1 cellular context compared by ENCODE assay signal in the genomic region with DNA sequence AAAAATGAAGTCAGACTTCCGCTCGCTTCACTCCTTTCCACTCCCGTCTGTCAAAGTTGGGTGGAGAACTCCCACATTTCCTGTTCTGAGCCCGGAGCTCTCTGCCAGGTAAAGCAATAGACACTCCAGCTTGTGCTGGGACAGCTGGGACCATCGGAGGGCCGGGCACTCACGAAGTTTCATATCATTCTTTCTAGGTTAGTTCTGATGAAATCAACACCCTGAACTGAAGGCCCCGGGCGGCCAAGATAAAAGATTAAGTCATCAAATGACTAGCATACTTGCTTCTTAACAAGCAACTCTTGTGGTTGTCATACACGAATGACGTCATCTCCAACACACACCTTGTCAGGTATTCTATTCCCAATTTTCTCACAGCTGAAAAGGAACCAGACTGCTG.
A peak's percentile ranks its signal among the peaks of the same experiment; 100 is the strongest.
TF ChIP-seq lines count a peak whose summit lies in the region.

No MANE protein-coding gene starts in this region.

TF ChIP-seq in HEK293, 187 proteins besides CTCF, POLR2A, EP300 and RAD21 (continued from another document and continues in another):
- TF ChIP-seq ZNF354C (tag by site-specific recombination; IDR thresholded peaks at IDR 0.05; ENCODE audit: borderline replicate concordance, low read depth): no peak
- TF ChIP-seq, protein P1, sequence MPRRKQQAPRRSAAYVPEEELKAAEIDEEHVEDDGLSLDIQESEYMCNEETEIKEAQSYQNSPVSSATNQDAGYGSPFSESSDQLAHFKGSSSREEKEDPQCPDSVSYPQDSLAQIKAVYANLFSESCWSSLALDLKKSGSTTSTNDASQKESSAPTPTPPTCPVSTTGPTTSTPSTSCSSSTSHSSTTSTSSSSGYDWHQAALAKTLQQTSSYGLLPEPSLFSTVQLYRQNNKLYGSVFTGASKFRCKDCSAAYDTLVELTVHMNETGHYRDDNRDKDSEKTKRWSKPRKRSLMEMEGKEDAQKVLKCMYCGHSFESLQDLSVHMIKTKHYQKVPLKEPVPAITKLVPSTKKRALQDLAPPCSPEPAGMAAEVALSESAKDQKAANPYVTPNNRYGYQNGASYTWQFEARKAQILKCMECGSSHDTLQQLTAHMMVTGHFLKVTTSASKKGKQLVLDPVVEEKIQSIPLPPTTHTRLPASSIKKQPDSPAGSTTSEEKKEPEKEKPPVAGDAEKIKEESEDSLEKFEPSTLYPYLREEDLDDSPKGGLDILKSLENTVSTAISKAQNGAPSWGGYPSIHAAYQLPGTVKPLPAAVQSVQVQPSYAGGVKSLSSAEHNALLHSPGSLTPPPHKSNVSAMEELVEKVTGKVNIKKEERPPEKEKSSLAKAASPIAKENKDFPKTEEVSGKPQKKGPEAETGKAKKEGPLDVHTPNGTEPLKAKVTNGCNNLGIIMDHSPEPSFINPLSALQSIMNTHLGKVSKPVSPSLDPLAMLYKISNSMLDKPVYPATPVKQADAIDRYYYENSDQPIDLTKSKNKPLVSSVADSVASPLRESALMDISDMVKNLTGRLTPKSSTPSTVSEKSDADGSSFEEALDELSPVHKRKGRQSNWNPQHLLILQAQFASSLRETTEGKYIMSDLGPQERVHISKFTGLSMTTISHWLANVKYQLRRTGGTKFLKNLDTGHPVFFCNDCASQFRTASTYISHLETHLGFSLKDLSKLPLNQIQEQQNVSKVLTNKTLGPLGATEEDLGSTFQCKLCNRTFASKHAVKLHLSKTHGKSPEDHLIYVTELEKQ (tag by site-specific recombination; IDR thresholded peaks at IDR 0.05; ENCODE audit: borderline replicate concordance): peak; percentile 23; the same call in 1 of the 2 replicates
- 0 out of 2 replicates have a peak, but pooled peaks have one; percentile 35 for TF ChIP-seq ZNF600 (tag by site-specific recombination; IDR thresholded peaks at IDR 0.05)
- TF ChIP-seq ZNF501 (tag by site-specific recombination; IDR thresholded peaks at IDR 0.05): no peak
- TF ChIP-seq ZNF677 (tag by site-specific recombination; IDR thresholded peaks at IDR 0.05): no peak
- TF ChIP-seq, protein P2, sequence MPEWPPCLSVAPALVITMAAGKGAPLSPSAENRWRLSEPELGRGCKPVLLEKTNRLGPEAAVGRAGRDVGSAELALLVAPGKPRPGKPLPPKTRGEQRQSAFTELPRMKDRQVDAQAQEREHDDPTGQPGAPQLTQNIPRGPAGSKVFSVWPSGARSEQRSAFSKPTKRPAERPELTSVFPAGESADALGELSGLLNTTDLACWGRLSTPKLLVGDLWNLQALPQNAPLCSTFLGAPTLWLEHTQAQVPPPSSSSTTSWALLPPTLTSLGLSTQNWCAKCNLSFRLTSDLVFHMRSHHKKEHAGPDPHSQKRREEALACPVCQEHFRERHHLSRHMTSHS (tag by site-specific recombination; IDR thresholded peaks at IDR 0.05): no peak
- TF ChIP-seq EGR2 (tag by site-specific recombination; IDR thresholded peaks at IDR 0.05; ENCODE audit: low read depth): no peak
- TF ChIP-seq ZNF404 (tag by site-specific recombination; IDR thresholded peaks at IDR 0.05): no peak
- no peak for TF ChIP-seq ZSCAN23 (tag by site-specific recombination; IDR thresholded peaks at IDR 0.05)
- TF ChIP-seq, protein P3, sequence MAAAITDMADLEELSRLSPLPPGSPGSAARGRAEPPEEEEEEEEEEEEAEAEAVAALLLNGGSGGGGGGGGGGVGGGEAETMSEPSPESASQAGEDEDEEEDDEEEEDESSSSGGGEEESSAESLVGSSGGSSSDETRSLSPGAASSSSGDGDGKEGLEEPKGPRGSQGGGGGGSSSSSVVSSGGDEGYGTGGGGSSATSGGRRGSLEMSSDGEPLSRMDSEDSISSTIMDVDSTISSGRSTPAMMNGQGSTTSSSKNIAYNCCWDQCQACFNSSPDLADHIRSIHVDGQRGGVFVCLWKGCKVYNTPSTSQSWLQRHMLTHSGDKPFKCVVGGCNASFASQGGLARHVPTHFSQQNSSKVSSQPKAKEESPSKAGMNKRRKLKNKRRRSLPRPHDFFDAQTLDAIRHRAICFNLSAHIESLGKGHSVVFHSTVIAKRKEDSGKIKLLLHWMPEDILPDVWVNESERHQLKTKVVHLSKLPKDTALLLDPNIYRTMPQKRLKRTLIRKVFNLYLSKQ (tag by site-specific recombination; IDR thresholded peaks at IDR 0.05; ENCODE audit: borderline replicate concordance): no peak
- no peak for TF ChIP-seq ZNF292 (tag by site-specific recombination; IDR thresholded peaks at IDR 0.05; ENCODE audit: borderline replicate concordance, low read depth)
- no peak for TF ChIP-seq ZNF843 (tag by site-specific recombination; IDR thresholded peaks at IDR 0.05)
- no peak for TF ChIP-seq KLF7 (tag by site-specific recombination; IDR thresholded peaks at IDR 0.05; ENCODE audit: borderline replicate concordance)
- TF ChIP-seq, protein P4, sequence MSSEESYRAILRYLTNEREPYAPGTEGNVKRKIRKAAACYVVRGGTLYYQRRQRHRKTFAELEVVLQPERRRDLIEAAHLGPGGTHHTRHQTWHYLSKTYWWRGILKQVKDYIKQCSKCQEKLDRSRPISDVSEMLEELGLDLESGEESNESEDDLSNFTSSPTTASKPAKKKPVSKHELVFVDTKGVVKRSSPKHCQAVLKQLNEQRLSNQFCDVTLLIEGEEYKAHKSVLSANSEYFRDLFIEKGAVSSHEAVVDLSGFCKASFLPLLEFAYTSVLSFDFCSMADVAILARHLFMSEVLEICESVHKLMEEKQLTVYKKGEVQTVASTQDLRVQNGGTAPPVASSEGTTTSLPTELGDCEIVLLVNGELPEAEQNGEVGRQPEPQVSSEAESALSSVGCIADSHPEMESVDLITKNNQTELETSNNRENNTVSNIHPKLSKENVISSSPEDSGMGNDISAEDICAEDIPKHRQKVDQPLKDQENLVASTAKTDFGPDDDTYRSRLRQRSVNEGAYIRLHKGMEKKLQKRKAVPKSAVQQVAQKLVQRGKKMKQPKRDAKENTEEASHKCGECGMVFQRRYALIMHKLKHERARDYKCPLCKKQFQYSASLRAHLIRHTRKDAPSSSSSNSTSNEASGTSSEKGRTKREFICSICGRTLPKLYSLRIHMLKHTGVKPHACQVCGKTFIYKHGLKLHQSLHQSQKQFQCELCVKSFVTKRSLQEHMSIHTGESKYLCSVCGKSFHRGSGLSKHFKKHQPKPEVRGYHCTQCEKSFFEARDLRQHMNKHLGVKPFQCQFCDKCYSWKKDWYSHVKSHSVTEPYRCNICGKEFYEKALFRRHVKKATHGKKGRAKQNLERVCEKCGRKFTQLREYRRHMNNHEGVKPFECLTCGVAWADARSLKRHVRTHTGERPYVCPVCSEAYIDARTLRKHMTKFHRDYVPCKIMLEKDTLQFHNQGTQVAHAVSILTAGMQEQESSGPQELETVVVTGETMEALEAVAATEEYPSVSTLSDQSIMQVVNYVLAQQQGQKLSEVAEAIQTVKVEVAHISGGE (tag by site-specific recombination; conservative IDR thresholded peaks at IDR 0.05; ENCODE audit: low read depth): no peak
- no peak for TF ChIP-seq ZIC2 (tag by site-specific recombination; IDR thresholded peaks at IDR 0.05)
- no peak for TF ChIP-seq ZNF23 (tag by site-specific recombination; IDR thresholded peaks at IDR 0.05; ENCODE audit: borderline replicate concordance)
- no peak for TF ChIP-seq ZNF24 (tag by site-specific recombination; IDR thresholded peaks at IDR 0.05)
- no peak for TF ChIP-seq YY2 (tag by site-specific recombination; IDR thresholded peaks at IDR 0.05)
- TF ChIP-seq, protein P5, sequence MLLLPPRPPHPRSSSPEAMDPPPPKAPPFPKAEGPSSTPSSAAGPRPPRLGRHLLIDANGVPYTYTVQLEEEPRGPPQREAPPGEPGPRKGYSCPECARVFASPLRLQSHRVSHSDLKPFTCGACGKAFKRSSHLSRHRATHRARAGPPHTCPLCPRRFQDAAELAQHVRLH (tag by site-specific recombination; IDR thresholded peaks at IDR 0.05): no peak
- peak; percentile 97 for TF ChIP-seq ZNF239 (tag by site-specific recombination; IDR thresholded peaks at IDR 0.05)
- no peak for TF ChIP-seq ZNF112 (tag by site-specific recombination; IDR thresholded peaks at IDR 0.05)
- no peak for TF ChIP-seq TCF7L2 (IDR thresholded peaks at IDR 0.05; ENCODE audit: borderline replicate concordance, low read depth, low read length)
- TF ChIP-seq ZNF211 (tag by site-specific recombination; IDR thresholded peaks at IDR 0.05; ENCODE audit: low read depth): no peak
- TF ChIP-seq, protein P6, sequence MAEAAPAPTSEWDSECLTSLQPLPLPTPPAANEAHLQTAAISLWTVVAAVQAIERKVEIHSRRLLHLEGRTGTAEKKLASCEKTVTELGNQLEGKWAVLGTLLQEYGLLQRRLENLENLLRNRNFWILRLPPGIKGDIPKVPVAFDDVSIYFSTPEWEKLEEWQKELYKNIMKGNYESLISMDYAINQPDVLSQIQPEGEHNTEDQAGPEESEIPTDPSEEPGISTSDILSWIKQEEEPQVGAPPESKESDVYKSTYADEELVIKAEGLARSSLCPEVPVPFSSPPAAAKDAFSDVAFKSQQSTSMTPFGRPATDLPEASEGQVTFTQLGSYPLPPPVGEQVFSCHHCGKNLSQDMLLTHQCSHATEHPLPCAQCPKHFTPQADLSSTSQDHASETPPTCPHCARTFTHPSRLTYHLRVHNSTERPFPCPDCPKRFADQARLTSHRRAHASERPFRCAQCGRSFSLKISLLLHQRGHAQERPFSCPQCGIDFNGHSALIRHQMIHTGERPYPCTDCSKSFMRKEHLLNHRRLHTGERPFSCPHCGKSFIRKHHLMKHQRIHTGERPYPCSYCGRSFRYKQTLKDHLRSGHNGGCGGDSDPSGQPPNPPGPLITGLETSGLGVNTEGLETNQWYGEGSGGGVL (tag by site-specific recombination; IDR thresholded peaks at IDR 0.05): no peak
- no peak for TF ChIP-seq ZNF514 (tag by site-specific recombination; IDR thresholded peaks at IDR 0.05)
- TF ChIP-seq, protein P7, sequence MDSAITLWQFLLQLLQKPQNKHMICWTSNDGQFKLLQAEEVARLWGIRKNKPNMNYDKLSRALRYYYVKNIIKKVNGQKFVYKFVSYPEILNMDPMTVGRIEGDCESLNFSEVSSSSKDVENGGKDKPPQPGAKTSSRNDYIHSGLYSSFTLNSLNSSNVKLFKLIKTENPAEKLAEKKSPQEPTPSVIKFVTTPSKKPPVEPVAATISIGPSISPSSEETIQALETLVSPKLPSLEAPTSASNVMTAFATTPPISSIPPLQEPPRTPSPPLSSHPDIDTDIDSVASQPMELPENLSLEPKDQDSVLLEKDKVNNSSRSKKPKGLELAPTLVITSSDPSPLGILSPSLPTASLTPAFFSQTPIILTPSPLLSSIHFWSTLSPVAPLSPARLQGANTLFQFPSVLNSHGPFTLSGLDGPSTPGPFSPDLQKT (IDR thresholded peaks at IDR 0.05; ENCODE audit: borderline replicate concordance, low read depth, low read length): no peak
- no peak for TF ChIP-seq ZBTB48 (tag by site-specific recombination; IDR thresholded peaks at IDR 0.05)
- no peak for TF ChIP-seq ZNF132 (tag by site-specific recombination; IDR thresholded peaks at IDR 0.05; ENCODE audit: borderline replicate concordance)
- TF ChIP-seq, protein P8, sequence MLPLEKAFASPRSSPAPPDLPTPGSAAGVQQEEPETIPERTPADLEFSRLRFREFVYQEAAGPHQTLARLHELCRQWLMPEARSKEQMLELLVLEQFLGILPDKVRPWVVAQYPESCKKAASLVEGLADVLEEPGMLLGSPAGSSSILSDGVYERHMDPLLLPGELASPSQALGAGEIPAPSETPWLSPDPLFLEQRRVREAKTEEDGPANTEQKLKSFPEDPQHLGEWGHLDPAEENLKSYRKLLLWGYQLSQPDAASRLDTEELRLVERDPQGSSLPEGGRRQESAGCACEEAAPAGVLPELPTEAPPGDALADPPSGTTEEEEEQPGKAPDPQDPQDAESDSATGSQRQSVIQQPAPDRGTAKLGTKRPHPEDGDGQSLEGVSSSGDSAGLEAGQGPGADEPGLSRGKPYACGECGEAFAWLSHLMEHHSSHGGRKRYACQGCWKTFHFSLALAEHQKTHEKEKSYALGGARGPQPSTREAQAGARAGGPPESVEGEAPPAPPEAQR (tag by site-specific recombination; IDR thresholded peaks at IDR 0.05): no peak
- TF ChIP-seq HOXD13 (CRISPR knock-in tag; IDR thresholded peaks at IDR 0.05; ENCODE audit: borderline replicate concordance): no peak
- no peak for TF ChIP-seq ZNF16 (tag by site-specific recombination; IDR thresholded peaks at IDR 0.05; ENCODE audit: low read depth)
- no peak for TF ChIP-seq ZNF121 (tag by site-specific recombination; IDR thresholded peaks at IDR 0.05)
- TF ChIP-seq ZNF341 (tag by site-specific recombination; IDR thresholded peaks at IDR 0.05; ENCODE audit: low read depth): no peak
- TF ChIP-seq ZBTB1 (tag by site-specific recombination; IDR thresholded peaks at IDR 0.05): no peak
- no peak for TF ChIP-seq BCL11B (tag by site-specific recombination; IDR thresholded peaks at IDR 0.05; ENCODE audit: low read depth)
- TF ChIP-seq ZNF19 (tag by site-specific recombination; IDR thresholded peaks at IDR 0.05; ENCODE audit: low read depth): no peak
- no peak for TF ChIP-seq ZNF302 (tag by site-specific recombination; IDR thresholded peaks at IDR 0.05; ENCODE audit: low read depth)
- TF ChIP-seq, protein P9, sequence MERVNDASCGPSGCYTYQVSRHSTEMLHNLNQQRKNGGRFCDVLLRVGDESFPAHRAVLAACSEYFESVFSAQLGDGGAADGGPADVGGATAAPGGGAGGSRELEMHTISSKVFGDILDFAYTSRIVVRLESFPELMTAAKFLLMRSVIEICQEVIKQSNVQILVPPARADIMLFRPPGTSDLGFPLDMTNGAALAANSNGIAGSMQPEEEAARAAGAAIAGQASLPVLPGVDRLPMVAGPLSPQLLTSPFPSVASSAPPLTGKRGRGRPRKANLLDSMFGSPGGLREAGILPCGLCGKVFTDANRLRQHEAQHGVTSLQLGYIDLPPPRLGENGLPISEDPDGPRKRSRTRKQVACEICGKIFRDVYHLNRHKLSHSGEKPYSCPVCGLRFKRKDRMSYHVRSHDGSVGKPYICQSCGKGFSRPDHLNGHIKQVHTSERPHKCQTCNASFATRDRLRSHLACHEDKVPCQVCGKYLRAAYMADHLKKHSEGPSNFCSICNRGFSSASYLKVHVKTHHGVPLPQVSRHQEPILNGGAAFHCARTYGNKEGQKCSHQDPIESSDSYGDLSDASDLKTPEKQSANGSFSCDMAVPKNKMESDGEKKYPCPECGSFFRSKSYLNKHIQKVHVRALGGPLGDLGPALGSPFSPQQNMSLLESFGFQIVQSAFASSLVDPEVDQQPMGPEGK (tag by site-specific recombination; IDR thresholded peaks at IDR 0.05): 0 out of 2 replicates have a peak, but pooled peaks have one; percentile 36
- no peak for TF ChIP-seq ZNF114 (tag by site-specific recombination; IDR thresholded peaks at IDR 0.05)
- TF ChIP-seq ZFP37 (tag by site-specific recombination; IDR thresholded peaks at IDR 0.05): no peak
- no peak for TF ChIP-seq ZNF768 (tag by site-specific recombination; IDR thresholded peaks at IDR 0.05)
- TF ChIP-seq ZNF2 (tag by site-specific recombination; IDR thresholded peaks at IDR 0.05): no peak
- no peak for TF ChIP-seq ZNF174 (tag by site-specific recombination; IDR thresholded peaks at IDR 0.05)
- TF ChIP-seq ZFP41 (tag by site-specific recombination; IDR thresholded peaks at IDR 0.05; ENCODE audit: borderline replicate concordance): no peak
